8 cellular contexts compared by ENCODE assay signal in the genomic region with DNA sequence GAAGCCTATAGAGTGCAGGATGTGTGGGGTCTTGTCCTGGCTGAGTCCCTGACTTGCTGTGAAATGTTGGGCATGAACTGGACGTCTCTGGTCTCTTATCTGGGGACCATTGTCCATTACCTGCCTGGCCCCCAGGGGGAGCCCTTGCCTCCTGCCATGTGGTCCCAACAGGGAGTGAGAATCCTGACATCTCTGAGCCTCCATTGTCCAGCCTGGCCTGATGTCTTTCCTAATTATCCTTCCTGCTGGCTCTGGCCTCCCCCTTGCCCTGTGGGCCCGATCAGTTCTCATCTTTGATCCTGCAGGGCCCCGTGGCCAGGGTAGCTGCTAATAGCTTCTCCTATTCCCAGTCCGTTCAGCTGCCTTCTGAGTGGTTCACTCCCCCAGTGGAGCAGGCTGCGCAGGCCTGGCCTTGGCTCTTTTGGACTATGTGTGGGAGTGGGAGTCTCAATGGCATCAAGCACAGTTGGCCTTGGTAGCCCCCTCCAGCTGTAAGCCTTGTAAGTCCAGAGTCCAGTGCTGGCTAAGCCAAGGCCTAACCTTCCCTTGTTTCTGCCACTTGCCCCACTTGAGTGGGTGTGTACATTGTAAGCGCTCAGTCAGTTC.
A peak's percentile ranks its signal among the peaks of the same experiment; 100 is the strongest.
DNase-seq lines count a peak whose midpoint lies in the region; ATAC-seq and TF ChIP-seq lines count a peak whose summit lies in the region.

No MANE protein-coding gene starts in this region.

- TF ChIP-seq CTCF in omental fat pad (IDR thresholded peaks at IDR 0.05) = no peak

- no peak overlapping the region for H3K18ac ChIP-seq in neuronal stem cell (ENCODE audit: low read length)

- no peak overlapping the region for H3K4ac ChIP-seq in neuronal stem cell (ENCODE audit: low read length)

- H3K4me1 ChIP-seq in CD4-positive, CD25-positive, alpha-beta regulatory T cell (ENCODE audit: control insufficient read depth, insufficient read depth, low read length, poor library complexity, severe bottlenecking) = no peaks in the 10 kb centered on the region
- no peaks in the 10 kb centered on the region for H3K4me1 ChIP-seq in neuronal stem cell (ENCODE audit: control insufficient read depth in 2 of 2, insufficient read depth in 1 of 2, low read depth in 1 of 2, low read length in 2 of 2)

- H3K27me3 ChIP-seq in CD4-positive, CD25-positive, alpha-beta regulatory T cell (ENCODE audit: control insufficient read depth, insufficient read depth, low read length) = no peaks in the 10 kb centered on the region
- peaks cover 0 to 9% (median 0%) of the 10 kb centered on the region in 3 experiments for H3K27me3 ChIP-seq in neuronal stem cell (ENCODE audit: control insufficient read depth in 3 of 3, insufficient read depth in 3 of 3, low read depth in 1 of 3, low read length in 3 of 3)

- H3K36me3 Mint-ChIP-seq in CD4-positive, CD25-positive, alpha-beta regulatory T cell = no peaks in the 10 kb centered on the region
- H3K36me3 Mint-ChIP-seq in activated CD4-positive, alpha-beta memory T cell treated with anti-CD3 and anti-CD28 coated beads for 36 hours = no peaks in the 10 kb centered on the region

- peaks cover 0 to 15% (median 4%) of the 10 kb centered on the region in 4 donors for H3K4me1 Mint-ChIP-seq in CD4-positive, CD25-positive, alpha-beta regulatory T cell
- peaks cover 15% of the 10 kb centered on the region for H3K4me1 Mint-ChIP-seq in activated CD4-positive, alpha-beta memory T cell treated with anti-CD3 and anti-CD28 coated beads for 36 hours (ENCODE audit: low read depth)

- ATAC-seq in CD4-positive, CD25-positive, alpha-beta regulatory T cell (ENCODE audit: low read depth in 2 of 2) = peak in 1 of 2 donors; percentile 57
- ATAC-seq in omental fat pad (ENCODE audit: low FRiP score) (no peak), HG03039 (IDR thresholded peaks at IDR 0.05; ENCODE audit: unreplicated experiment) (no peak)

- H3K27ac ChIP-seq in CD4-positive, CD25-positive, alpha-beta regulatory T cell (ENCODE audit: insufficient read depth, low read length, poor library complexity, severe bottlenecking) = no peak overlapping the region
- no peak overlapping the region for H3K27ac ChIP-seq in neuronal stem cell (replicated peaks; ENCODE audit: low read length)

- no peak overlapping the region for H4K8ac ChIP-seq in neuronal stem cell (ENCODE audit: low read depth, low read length)

- no peak overlapping the region for H3K4me3 ChIP-seq in CD4-positive, CD25-positive, alpha-beta regulatory T cell (ENCODE audit: low read depth, low read length)
- no peak overlapping the region for H3K4me3 ChIP-seq in neuronal stem cell (ENCODE audit: low read length in 2 of 2)

- H3K23ac ChIP-seq in neuronal stem cell (ENCODE audit: low read depth, low read length, poor library complexity) = no peak overlapping the region

- H2BK15ac ChIP-seq in neuronal stem cell (ENCODE audit: low read length) = no peak overlapping the region

- peak overlapping the region; percentile 3 for H3K14ac ChIP-seq in neuronal stem cell (ENCODE audit: low read length)

- no peak overlapping the region for H2BK120ac ChIP-seq in neuronal stem cell (ENCODE audit: low read depth, low read length)

- CTCF ChIA-PET in activated CD4-positive, alpha-beta memory T cell treated with anti-CD3 and anti-CD28 coated beads for 36 hours (lab: Charles Lee) = interaction anchor here (0.6 to 5.5 kb wide), 27 partner anchors 10 to 213 kb away, joined by 3 to 49 read pairs (median 5); no protein-coding TSS in a partner anchor

- H2BK12ac ChIP-seq in neuronal stem cell (ENCODE audit: low read length) = no peak overlapping the region

- POLR2A ChIA-PET in activated CD4-positive, alpha-beta memory T cell treated with anti-CD3 and anti-CD28 coated beads for 36 hours (lab: Charles Lee) = interaction anchor here (1.5 kb wide), 1 partner anchor 196 kb away, joined by 5 read pairs; the partner anchor contains the start of gene EIF2S2

- in situ Hi-C loops in KBM-7 (cut with MboI; ENCODE audit: low pct_unique_long_range_greater_than_20kb, low sequenced_read_pairs) = no loop called here

- no CpG with 5 or more reads among the region's 6 CpGs for WGBS in neuronal stem cell (ENCODE audit: extremely low coverage in 2 of 2, insufficient read length in 2 of 2, insufficient replicate concordance in 1 of 2), 2 donors

- no peak overlapping the region for H3K9ac ChIP-seq in neuronal stem cell (ENCODE audit: low read depth, low read length, poor library complexity)

- H4K91ac ChIP-seq in neuronal stem cell (ENCODE audit: low read depth, low read length, poor library complexity) = no peak overlapping the region

- peaks cover 20% of the 10 kb centered on the region for H3K27me3 Mint-ChIP-seq in CD4-positive, CD25-positive, alpha-beta regulatory T cell
- H3K27me3 Mint-ChIP-seq in activated CD4-positive, alpha-beta memory T cell treated with anti-CD3 and anti-CD28 coated beads for 36 hours = no peaks in the 10 kb centered on the region

- H2AK5ac ChIP-seq in neuronal stem cell (ENCODE audit: low read depth, low read length) = no peak overlapping the region

- H3K4me3 Mint-ChIP-seq in CD4-positive, CD25-positive, alpha-beta regulatory T cell = no peak overlapping the region
- no peak overlapping the region for H3K4me3 Mint-ChIP-seq in activated CD4-positive, alpha-beta memory T cell treated with anti-CD3 and anti-CD28 coated beads for 36 hours

- no peak overlapping the region for H2BK5ac ChIP-seq in neuronal stem cell (ENCODE audit: low read length)

- intact Hi-C loops in activated CD4-positive, alpha-beta memory T cell treated with anti-CD3 and anti-CD28 coated beads for 36 hours (cut with micrococcal nuclease) = loop anchor here (1.0 to 10.0 kb wide), 3 partner anchors 124 to 213 kb away; no protein-coding TSS in a partner anchor

- no peak overlapping the region for H3K4me2 ChIP-seq in neuronal stem cell (ENCODE audit: insufficient read depth, low read length, poor library complexity, severe bottlenecking)

- no peaks in the 10 kb centered on the region for H3K79me1 ChIP-seq in neuronal stem cell (ENCODE audit: low read depth, low read length)

- H2AFZ ChIP-seq in neuronal stem cell (ENCODE audit: low read length) = no peak overlapping the region

- no peaks in the 10 kb centered on the region for H3K9me3 ChIP-seq in CD4-positive, CD25-positive, alpha-beta regulatory T cell (ENCODE audit: control insufficient read depth in 2 of 2, low read length in 2 of 2)
- no peaks in the 10 kb centered on the region for H3K9me3 ChIP-seq in neuronal stem cell (replicated peaks in 1 of 2; ENCODE audit: control insufficient read depth in 2 of 2, insufficient read depth in 1 of 2, low read depth in 1 of 2, low read length in 2 of 2)

- no peaks in the 10 kb centered on the region for H3K36me3 ChIP-seq in CD4-positive, CD25-positive, alpha-beta regulatory T cell (ENCODE audit: control insufficient read depth, insufficient read depth, low read length)
- H3K36me3 ChIP-seq in neuronal stem cell (replicated peaks in 1 of 2; ENCODE audit: control insufficient read depth in 2 of 2, insufficient read depth in 2 of 2, low read length in 2 of 2) = no peaks in the 10 kb centered on the region

- no peaks in the 10 kb centered on the region for H3K9me3 Mint-ChIP-seq in CD4-positive, CD25-positive, alpha-beta regulatory T cell
- H3K9me3 Mint-ChIP-seq in activated CD4-positive, alpha-beta memory T cell treated with anti-CD3 and anti-CD28 coated beads for 36 hours = no peaks in the 10 kb centered on the region

- H3K27ac Mint-ChIP-seq in CD4-positive, CD25-positive, alpha-beta regulatory T cell = peak overlapping the region in 1 of 3 donors; percentile 48
- no peak overlapping the region for H3K27ac Mint-ChIP-seq in activated CD4-positive, alpha-beta memory T cell treated with anti-CD3 and anti-CD28 coated beads for 36 hours

- peak; percentile 36 to 45 (median 39) for DNase-seq in CD4-positive, CD25-positive, alpha-beta regulatory T cell
- DNase-seq in KBM-7 (peak; percentile 39), epidermal melanocyte (ENCODE audit: insufficient read length, low spot score) (peak; percentile 56), neuronal stem cell (ENCODE audit: low spot score) (no peak), omental fat pad (ENCODE audit: low spot score) (no peak), KG1 (lab: John Stamatoyannopoulos, UW) (no peak)
- DNase-seq in activated CD4-positive, alpha-beta memory T cell treated with anti-CD3 and anti-CD28 coated beads for 36 hours = peak; percentile 68

Comparison
In these comparisons a context has a peak if more than half of its experiments do, and no peak if none do; other contexts are left out.
1. DNase-seq: peak in CD4-positive, CD25-positive, alpha-beta regulatory T cell (3 of 3), KBM-7 (single experiment), activated CD4-positive, alpha-beta memory T cell treated with anti-CD3 and anti-CD28 coated beads for 36 hours (single experiment) and epidermal melanocyte (single experiment); none in neuronal stem cell (single experiment), omental fat pad (single experiment) and KG1 (single experiment).